In genomic region chr11:102566112-102566511, GRCh38 we compare ENCODE assay signal across 11 cellular contexts. TPM values are rescaled to one million over a fixed set of nuclear protein-coding genes. Genes with fewer than 3 reads are reported as not detected.
"Had no signal": no experiment of that assay in that cellular context is flagged by ENCODE, and none has a peak within 500 bp of the region (broad histone marks: within the 10 kb centered on the region; RNA-seq: fewer than 3 reads in every experiment).

No MANE protein-coding gene starts in this region.

- H3K36me3 ChIP-seq: HAP-1 had no signal

- H3K4me1 ChIP-seq: HAP-1 had no signal

- ATAC-seq: GM23338, HCT116, K562 had no signal

- DNase-seq: HFFc6, IMR-90, KG1 had no signal

- H3K4me2 ChIP-seq: GM23338 had no signal

- H3K27ac Mint-ChIP-seq: GM23338, HFFc6 had no signal

- H3K27ac ChIP-seq: HL-60 had no signal

- H3K4me3 Mint-ChIP-seq: GM23338, HFFc6 had no signal

- H2AFZ ChIP-seq: GM23338 had no signal

- FAIRE-seq: H1, H54, K562 had no signal

- H3K4me3 ChIP-seq: GM23338, HAP-1, K562 had no signal

- H3K9me3 ChIP-seq: HAP-1 had no signal

RNA-seq across cellular contexts. Expression of gene MMP7, which starts 35.6 kb away (rescaled TPM):
- total RNA-seq: GM23338, H1, HFFc6, HT1080, IMR-90 had no signal
- polyA plus RNA-seq: GM23338, H1, IMR-90, K562 had no signal

RNA-seq across cellular contexts. Expression of gene MMP20, which starts 59.0 kb away (rescaled TPM):
- total RNA-seq: GM23338, H1, HFFc6, HT1080, IMR-90, K562 had no signal
- polyA plus RNA-seq: GM23338, H1, IMR-90, K562 had no signal
